ENCODE assay signal across 30 cellular contexts in the genomic region with DNA sequence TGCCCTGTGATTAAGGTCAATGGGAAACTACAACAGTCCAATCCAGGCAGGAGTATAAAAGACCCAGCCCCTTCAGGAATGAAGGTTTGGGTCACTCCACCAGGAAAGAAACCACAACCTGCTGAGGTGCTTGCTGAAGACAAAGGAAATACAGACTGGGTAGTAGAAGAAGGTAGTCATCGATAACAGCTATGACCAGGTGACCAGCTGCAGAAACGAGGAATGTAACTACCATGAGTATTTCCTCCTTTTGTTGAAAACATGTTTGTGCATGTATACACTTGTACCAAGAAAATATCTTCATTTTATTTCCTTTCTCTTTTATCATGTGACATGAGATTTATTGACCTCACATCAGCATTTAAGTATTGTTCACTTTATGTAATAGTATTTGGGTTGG.
"Had no signal": no experiment of that assay in that cellular context is flagged by ENCODE, and none has a peak within 500 bp of the region (broad histone marks: within the 10 kb centered on the region; RNA-seq: fewer than 3 reads in every experiment).

No MANE protein-coding gene starts in this region.

- H3K4me3 Mint-ChIP-seq: dendritic cell treated with granulocyte-macrophage colony-stimulating factor and Interleukin-4, amounts not matched to agents 40 ng/mL and 50 ng/mL, for 4 days; effector memory CD8-positive, alpha-beta T cell; endodermal cell had no signal

- DNase-seq: colonic mucosa; cortex of kidney; dermis blood vessel endothelial cell; dorsolateral prefrontal cortex; effector CD4-positive, alpha-beta T cell; effector CD8-positive, alpha-beta T cell; effector memory CD4-positive, alpha-beta T cell; effector memory CD8-positive, alpha-beta T cell; endodermal cell; erythroblast; esophagus squamous epithelium; foreskin fibroblast; foreskin melanocyte; gastrocnemius medialis; glutamatergic neuron; head of caudate nucleus; heart left ventricle; heart right ventricle; hippocampal formation had no signal

- H3K27ac ChIP-seq: colonic mucosa, coronary artery, dorsolateral prefrontal cortex, epithelial cell of prostate, esophagus muscularis mucosa, esophagus squamous epithelium, gastrocnemius medialis, gastroesophageal sphincter, heart left ventricle, heart right ventricle, hepatocyte had no signal

- H3K27ac Mint-ChIP-seq: dendritic cell treated with granulocyte-macrophage colony-stimulating factor and Interleukin-4, amounts not matched to agents 40 ng/mL and 50 ng/mL, for 4 days; effector memory CD8-positive, alpha-beta T cell; endodermal cell had no signal

- H3K4me2 ChIP-seq: hepatocyte had no signal

- H3K27me3 ChIP-seq: colonic mucosa, dorsolateral prefrontal cortex, esophagus muscularis mucosa, esophagus squamous epithelium, gastrocnemius medialis, gastroesophageal sphincter, heart left ventricle, heart right ventricle, hepatocyte had no signal

- FAIRE-seq: colon, endometrium, endothelial cell of umbilical vein, frontal cortex had no signal

- ATAC-seq: effector memory CD8-positive, alpha-beta T cell; esophagus mucosa; gastrocnemius medialis; gastroesophageal sphincter; heart left ventricle; heart right ventricle had no signal

- H3K79me2 ChIP-seq: hepatocyte had no signal

- H3K4me1 Mint-ChIP-seq: endodermal cell had no signal

- H3K9me3 ChIP-seq: colonic mucosa, esophagus muscularis mucosa, esophagus squamous epithelium, gastrocnemius medialis, gastroesophageal sphincter, heart left ventricle had no signal

- H3K27me3 Mint-ChIP-seq: dendritic cell treated with granulocyte-macrophage colony-stimulating factor and Interleukin-4, amounts not matched to agents 40 ng/mL and 50 ng/mL, for 4 days; effector memory CD8-positive, alpha-beta T cell had no signal

- H3K4me3 ChIP-seq: colonic mucosa, coronary artery, dorsolateral prefrontal cortex, esophagus muscularis mucosa, esophagus squamous epithelium, gastrocnemius medialis, gastroesophageal sphincter, heart left ventricle, heart right ventricle, hepatocyte had no signal

- H3K4me1 ChIP-seq: colonic mucosa, esophagus muscularis mucosa, esophagus squamous epithelium, gastrocnemius medialis, gastroesophageal sphincter, heart left ventricle, heart right ventricle had no signal

- H3K36me3 ChIP-seq: colonic mucosa, esophagus muscularis mucosa, esophagus squamous epithelium, gastrocnemius medialis, gastroesophageal sphincter, heart left ventricle, heart right ventricle had no signal

- H2AFZ ChIP-seq: hepatocyte had no signal
